In the genomic region with DNA sequence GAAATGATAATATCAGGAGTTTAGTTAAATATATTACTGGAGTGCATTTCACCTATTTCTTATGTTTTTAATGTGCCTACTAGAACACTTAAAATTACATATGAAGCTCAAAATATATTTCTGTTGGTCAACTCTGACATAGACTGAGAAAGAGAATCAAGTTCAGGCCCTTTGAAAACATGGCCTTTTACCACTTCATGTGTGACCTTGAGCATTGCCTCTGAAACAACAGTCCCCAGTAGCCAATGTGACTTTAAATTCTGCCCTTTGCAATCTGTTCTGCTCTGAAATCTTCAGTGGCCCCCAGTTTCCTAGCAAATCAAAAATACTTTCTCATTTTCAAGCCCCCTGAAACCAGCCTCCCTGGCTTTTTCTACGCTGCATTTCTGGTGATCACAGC, we compare ENCODE assay signal across 14 cellular contexts. TPM values are rescaled to one million over a fixed set of nuclear protein-coding genes. Genes with fewer than 3 reads are reported as not detected.
DNase-seq lines count a peak whose midpoint lies in the region; ATAC-seq and TF ChIP-seq lines count a peak whose summit lies in the region.
"Had no signal": no experiment of that assay in that cellular context is flagged by ENCODE, and none has a peak within 500 bp of the region (broad histone marks: within the 10 kb centered on the region; RNA-seq: fewer than 3 reads in every experiment).

No MANE protein-coding gene starts in this region.

- no peak overlapping the region for H2AFZ ChIP-seq in GM23338
- H2AFZ ChIP-seq: GM23248 had no signal

- no peak for TF ChIP-seq POLR2A in prostate gland (IDR thresholded peaks at IDR 0.05)

- no peak overlapping the region for H3K4me2 ChIP-seq in GM23338

- H3K4me1 Mint-ChIP-seq in GM23338 (peaks cover 3% of the 10 kb centered on the region; the same call in 2 of the 3 replicates), WTC11 (no peaks in the 10 kb centered on the region), type B pancreatic cell (ENCODE audit: unreplicated experiment) (peaks cover 5% of the 10 kb centered on the region)

- H3K27ac Mint-ChIP-seq in GM23338 (peak overlapping the region; percentile 81; the same call in 1 of the 2 replicates), WTC11 (0 out of 2 replicates have a peak overlapping the region, but pooled peaks have one; percentile 42), type B pancreatic cell (no peak overlapping the region)
- H3K27ac Mint-ChIP-seq: CD8-positive, alpha-beta T cell had no signal

- H3K27ac ChIP-seq in GM23338 (ENCODE audit: low read depth), result no peak overlapping the region
- H3K27ac ChIP-seq in left ventricle myocardium inferior (replicated peaks), result peak overlapping the region; percentile 85
- H3K27ac ChIP-seq in prostate gland, result peak overlapping the region; percentile 31 to 72
- H3K27ac ChIP-seq: GM23248 had no signal

- H3K79me2 ChIP-seq in GM23338 (replicated peaks; ENCODE audit: insufficient read depth), result peaks cover 2% of the 10 kb centered on the region; the same call in 1 of the 2 replicates

- H3K9me3 ChIP-seq in left ventricle myocardium inferior (replicated peaks) (no peaks in the 10 kb centered on the region), prostate gland (no peaks in the 10 kb centered on the region)

- H3K4me3 Mint-ChIP-seq in GM23338, result no peak overlapping the region
- no peak overlapping the region for H3K4me3 Mint-ChIP-seq in WTC11
- no peak overlapping the region for H3K4me3 Mint-ChIP-seq in type B pancreatic cell
- H3K4me3 Mint-ChIP-seq: CD8-positive, alpha-beta T cell had no signal

- no peaks in the 10 kb centered on the region for H3F3A ChIP-seq in GM23338 (replicated peaks; ENCODE audit: low read depth)

- H4K20me1 ChIP-seq in GM23338 (replicated peaks; ENCODE audit: insufficient read depth), result peaks cover 9% of the 10 kb centered on the region

- POLR2A ChIA-PET in WTC11 (lab: Charles Lee), result interaction anchor here (0.6 kb wide), 1 partner anchor 142 kb away, joined by 3 read pairs; no protein-coding TSS in a partner anchor

- H3K4me3 ChIP-seq in GM23338 (no peak overlapping the region), left ventricle myocardium inferior (no peak overlapping the region), prostate gland (no peak overlapping the region)
- H3K4me3 ChIP-seq: GM23248 had no signal

- no peak for DNase-seq in GM23338 (ENCODE audit: low spot score)
- no peak for DNase-seq in WTC11 (ENCODE audit: low spot score)
- DNase-seq in left ventricle myocardium inferior, result no peak
- no peak for DNase-seq in prostate gland (ENCODE audit: low spot score)
- no peak for DNase-seq in KG1 (lab: John Stamatoyannopoulos, UW)
- DNase-seq in NCI-H526 treated with DMSO at 0.1 percent for 48 hours (lab: John Stamatoyannopoulos, UW), result no peak
- DNase-seq in type B pancreatic cell (ENCODE audit: extremely low spot score, unreplicated experiment), result no peak
- DNase-seq: CD8-positive, alpha-beta T cell; GF-D8; GM23248; KBM-7; NCI-H1092; NCI-H2227 treated with DMSO at 0.1 percent for 48 hours; NCI-H524 treated with DMSO at 0.1 percent for 48 hours had no signal

- no peaks in the 10 kb centered on the region for H3K9me2 ChIP-seq in GM23338 (ENCODE audit: insufficient read depth)

- intact Hi-C loops in left ventricle myocardium inferior (cut with micrococcal nuclease) (no loop called here), prostate gland (cut with DNase I) (loop anchor here (5.0 kb wide), 1 partner anchor 77 kb away; the partner anchor contains the start of gene KIAA0232)

- CTCF ChIA-PET in WTC11 (lab: Charles Lee), result interaction anchor here (0.9 to 1.2 kb wide), 2 partner anchors 14 to 140 kb away, joined by 4 to 7 read pairs; no protein-coding TSS in a partner anchor

- peaks cover 41% of the 10 kb centered on the region for H3K36me3 Mint-ChIP-seq in GM23338 (ENCODE audit: low read depth)
- peaks cover 34% of the 10 kb centered on the region for H3K36me3 Mint-ChIP-seq in WTC11
- H3K36me3 Mint-ChIP-seq in type B pancreatic cell, result peaks cover 40% of the 10 kb centered on the region

- H3K36me3 ChIP-seq in GM23338 (ENCODE audit: insufficient read depth) (peaks cover 21% of the 10 kb centered on the region), left ventricle myocardium inferior (peaks cover 54% of the 10 kb centered on the region), prostate gland (no peaks in the 10 kb centered on the region)

- ATAC-seq in GM23338 (no peak), WTC11 (no peak)
- ATAC-seq: CD8-positive, alpha-beta T cell had no signal

- H3K9me3 Mint-ChIP-seq in GM23338, result no peaks in the 10 kb centered on the region
- H3K9me3 Mint-ChIP-seq in WTC11, result no peaks in the 10 kb centered on the region
- no peaks in the 10 kb centered on the region for H3K9me3 Mint-ChIP-seq in type B pancreatic cell
- H3K9me3 Mint-ChIP-seq: CD8-positive, alpha-beta T cell had no signal

- TF ChIP-seq CTCF in GM23338 (conservative IDR thresholded peaks at IDR 0.05; ENCODE audit: low read depth in 2 of 2), result no peak
- no peak for TF ChIP-seq CTCF in WTC11 (IDR thresholded peaks at IDR 0.05)
- TF ChIP-seq CTCF in left ventricle myocardium inferior (IDR thresholded peaks at IDR 0.05; ENCODE audit: borderline replicate concordance), result no peak
- no peak for TF ChIP-seq CTCF in prostate gland (IDR thresholded peaks at IDR 0.05)
- no peak for TF ChIP-seq CTCF in type B pancreatic cell (conservative IDR thresholded peaks at IDR 0.05)

- H3K4me1 ChIP-seq in GM23338 (ENCODE audit: insufficient read depth) (no peaks in the 10 kb centered on the region), left ventricle myocardium inferior (peaks cover 58% of the 10 kb centered on the region), prostate gland (replicated peaks) (no peaks in the 10 kb centered on the region)

- no peaks in the 10 kb centered on the region for H3K27me3 ChIP-seq in GM23338 (ENCODE audit: insufficient read depth)
- H3K27me3 ChIP-seq in left ventricle myocardium inferior (ENCODE audit: low read depth), result no peaks in the 10 kb centered on the region
- H3K27me3 ChIP-seq in prostate gland (replicated peaks; ENCODE audit: insufficient read depth), result no peaks in the 10 kb centered on the region

- H3K27me3 Mint-ChIP-seq in GM23338 (ENCODE audit: insufficient read depth, low read depth, poor library complexity), result no peaks in the 10 kb centered on the region
- H3K27me3 Mint-ChIP-seq in WTC11 (ENCODE audit: low read depth), result no peaks in the 10 kb centered on the region
- no peaks in the 10 kb centered on the region for H3K27me3 Mint-ChIP-seq in type B pancreatic cell

- 100% methylated on average over 1 of the region's 1 CpG for WGBS in prostate gland

TF ChIP-seq in GM23338, 12 proteins besides CTCF, POLR2A, EP300 and RAD21 (continues in another document):
- TF ChIP-seq JUNB (IDR thresholded peaks at IDR 0.05; ENCODE audit: unreplicated experiment) (no peak), STAT1 (IDR thresholded peaks at IDR 0.05; ENCODE audit: unreplicated experiment) (no peak), EZH2 (IDR thresholded peaks at IDR 0.05; ENCODE audit: low read depth, unreplicated experiment) (no peak)

TF ChIP-seq in WTC11, 78 proteins besides CTCF, POLR2A, EP300 and RAD21:
- TF ChIP-seq IRF1 (CRISPR knock-in tag; IDR thresholded peaks at IDR 0.05) (no peak), ZNF317 (CRISPR knock-in tag; IDR thresholded peaks at IDR 0.05; ENCODE audit: borderline replicate concordance, low read depth) (no peak), ZBTB21 (CRISPR knock-in tag; IDR thresholded peaks at IDR 0.05; ENCODE audit: borderline replicate concordance) (no peak)

RNA-seq across cellular contexts. Expression of gene TBC1D14, which starts 50.1 kb away (rescaled TPM):
- 59.7 and 66.3 TPM in 2 replicates for total RNA-seq in GM23338 (2014; rRNA removed; shearing (Covaris generic))
- polyA plus RNA-seq in GM23338 (2016; fragmentation: Nextera tagmentation; extraction: Ambion mirVana), result 15.8 and 18.2 TPM in 2 replicates
- total RNA-seq in WTC11 (2021) (42.4 to 45.1 TPM (median 43.4 TPM) in 3 replicates), left ventricle myocardium inferior (36.1 TPM), prostate gland (10 to 100 TPM; 56.2 to 90.5 TPM), type B pancreatic cell (ENCODE audit: low replicate concordance) (55.9 and 56.9 TPM in 2 replicates)
